Comparison of ENCODE assay signal across 17 cellular contexts in the genomic region with DNA sequence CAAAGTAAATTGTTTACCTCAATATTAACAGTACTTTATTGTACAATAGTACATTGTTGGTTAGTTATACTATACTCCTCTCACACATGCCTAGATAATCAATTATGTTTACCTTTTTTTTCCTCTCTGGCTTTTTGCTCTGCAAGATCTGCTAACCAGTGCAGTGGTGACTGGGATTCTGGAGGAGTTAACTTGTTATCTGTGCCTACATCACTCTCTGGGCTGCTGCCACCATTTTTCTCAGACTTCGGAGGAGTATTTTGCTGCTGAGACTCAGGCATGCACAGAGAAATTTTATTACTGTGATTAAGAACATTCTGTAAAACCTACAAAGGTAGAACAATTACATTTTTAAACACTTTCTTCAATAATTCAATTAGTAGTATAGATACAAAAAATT. TPM values are rescaled to one million over a fixed set of nuclear protein-coding genes. Genes with fewer than 3 reads are reported as not detected.
DNase-seq lines count a peak whose midpoint lies in the region; ATAC-seq and TF ChIP-seq lines count a peak whose summit lies in the region.
"Had no signal": no experiment of that assay in that cellular context is flagged by ENCODE, and none has a peak within 500 bp of the region (broad histone marks: within the 10 kb centered on the region; RNA-seq: fewer than 3 reads in every experiment).

No MANE protein-coding gene starts in this region.

- no peaks in the 10 kb centered on the region for H3K36me3 ChIP-seq in uterus

- peaks cover 10% of the 10 kb centered on the region for H3K36me3 Mint-ChIP-seq in activated naive CD8-positive, alpha-beta T cell
- peaks cover 14% of the 10 kb centered on the region for H3K36me3 Mint-ChIP-seq in activated naive CD8-positive, alpha-beta T cell treated with anti-CD3 and anti-CD28 coated beads for 36 hours
- H3K36me3 Mint-ChIP-seq in activated CD8-positive, alpha-beta T cell treated with anti-CD3 and anti-CD28 coated beads for 36 hours (ENCODE audit: low read depth) = peaks cover 36% of the 10 kb centered on the region

- CTCF ChIA-PET in activated CD8-positive, alpha-beta T cell treated with anti-CD3 and anti-CD28 coated beads for 36 hours (lab: Charles Lee) = no interaction called here

- ATAC-seq in activated CD8-positive, alpha-beta T cell treated with anti-CD3 and anti-CD28 coated beads for 36 hours = no peak
- no peak for ATAC-seq in Right ventricle myocardium superior (ENCODE audit: poor library complexity)

- H3K4me1 ChIP-seq in uterus = no peaks in the 10 kb centered on the region

- peak overlapping the region; percentile 16 for H3K27ac Mint-ChIP-seq in activated naive CD8-positive, alpha-beta T cell
- no peak overlapping the region for H3K27ac Mint-ChIP-seq in activated naive CD8-positive, alpha-beta T cell treated with anti-CD3 and anti-CD28 coated beads for 36 hours
- peak overlapping the region; percentile 10 for H3K27ac Mint-ChIP-seq in activated CD8-positive, alpha-beta T cell treated with anti-CD3 and anti-CD28 coated beads for 36 hours

- no peak for TF ChIP-seq CTCF in activated CD8-positive, alpha-beta T cell treated with anti-CD3 and anti-CD28 coated beads for 36 hours (IDR thresholded peaks at IDR 0.05)
- no peak for TF ChIP-seq CTCF in fibroblast of pulmonary artery (IDR thresholded peaks at IDR 0.05; ENCODE audit: low read length, missing control alignments)
- no peak for TF ChIP-seq CTCF in uterus (IDR thresholded peaks at IDR 0.05)

- H3K4me1 Mint-ChIP-seq in activated naive CD8-positive, alpha-beta T cell (ENCODE audit: low read depth) = no peaks in the 10 kb centered on the region
- no peaks in the 10 kb centered on the region for H3K4me1 Mint-ChIP-seq in activated naive CD8-positive, alpha-beta T cell treated with anti-CD3 and anti-CD28 coated beads for 36 hours
- H3K4me1 Mint-ChIP-seq in activated CD8-positive, alpha-beta T cell treated with anti-CD3 and anti-CD28 coated beads for 36 hours (ENCODE audit: low read depth) = no peaks in the 10 kb centered on the region
- H3K4me1 Mint-ChIP-seq: CD14-positive monocyte had no signal

- H3K27ac ChIP-seq in uterus = peak overlapping the region in 1 of 2 donors; percentile 26
- H3K27ac ChIP-seq: KMS-11, PC-9 had no signal

- H3K9me3 Mint-ChIP-seq in activated naive CD8-positive, alpha-beta T cell (ENCODE audit: low read depth) = no peaks in the 10 kb centered on the region
- H3K9me3 Mint-ChIP-seq in activated naive CD8-positive, alpha-beta T cell treated with anti-CD3 and anti-CD28 coated beads for 36 hours = no peaks in the 10 kb centered on the region
- no peaks in the 10 kb centered on the region for H3K9me3 Mint-ChIP-seq in activated CD8-positive, alpha-beta T cell treated with anti-CD3 and anti-CD28 coated beads for 36 hours
- H3K9me3 Mint-ChIP-seq: CD14-positive monocyte had no signal

- H3K4me3 Mint-ChIP-seq in activated naive CD8-positive, alpha-beta T cell = no peak overlapping the region
- H3K4me3 Mint-ChIP-seq in activated naive CD8-positive, alpha-beta T cell treated with anti-CD3 and anti-CD28 coated beads for 36 hours = no peak overlapping the region
- H3K4me3 Mint-ChIP-seq in activated CD8-positive, alpha-beta T cell treated with anti-CD3 and anti-CD28 coated beads for 36 hours = no peak overlapping the region
- H3K4me3 Mint-ChIP-seq: CD14-positive monocyte had no signal

- no peaks in the 10 kb centered on the region for H3K9me3 ChIP-seq in uterus

- no peaks in the 10 kb centered on the region for H3K27me3 Mint-ChIP-seq in activated naive CD8-positive, alpha-beta T cell
- H3K27me3 Mint-ChIP-seq in activated naive CD8-positive, alpha-beta T cell treated with anti-CD3 and anti-CD28 coated beads for 36 hours = no peaks in the 10 kb centered on the region
- no peaks in the 10 kb centered on the region for H3K27me3 Mint-ChIP-seq in activated CD8-positive, alpha-beta T cell treated with anti-CD3 and anti-CD28 coated beads for 36 hours

- no peak for TF ChIP-seq POLR2A in uterus (IDR thresholded peaks at IDR 0.05)

- DNase-seq in activated naive CD8-positive, alpha-beta T cell treated with anti-CD3 and anti-CD28 coated beads for 36 hours = no peak
- DNase-seq in activated CD8-positive, alpha-beta T cell treated with anti-CD3 and anti-CD28 coated beads for 36 hours = no peak
- DNase-seq in fibroblast of pulmonary artery (ENCODE audit: low read depth) (peak; percentile 68), uterus (peak; percentile 53 to 60), Right ventricle myocardium superior (no peak), HT-29 (ENCODE audit: low spot score) (no peak), NCI-H2227 treated with DMSO at 0.1 percent for 48 hours (lab: John Stamatoyannopoulos, UW) (no peak)
- DNase-seq: Calu3, NCI-H1092 treated with DMSO at 0.1 percent for 48 hours, NCI-H1694, NCI-H2107, NCI-H446, PC-9, SHP77 had no signal

- intact Hi-C loops in activated CD8-positive, alpha-beta T cell treated with anti-CD3 and anti-CD28 coated beads for 36 hours (cut with micrococcal nuclease) = no loop called here
- intact Hi-C loops in uterus (cut with DNase I; ENCODE audit: low total_unique reads) = no loop called here
- intact Hi-C loops in Right ventricle myocardium superior (cut with DNase I) = no loop called here

- no peaks in the 10 kb centered on the region for H3K27me3 ChIP-seq in uterus

- H3K4me3 ChIP-seq in fibroblast of pulmonary artery (replicated peaks; ENCODE audit: low read depth, low read length) (no peak overlapping the region), uterus (no peak overlapping the region)
- H3K4me3 ChIP-seq: PC-9 had no signal

- POLR2A ChIA-PET in activated CD8-positive, alpha-beta T cell treated with anti-CD3 and anti-CD28 coated beads for 36 hours (lab: Charles Lee) = no interaction called here

RNA-seq across cellular contexts. Expression of gene NRBF2, which starts 59.7 kb away (rescaled TPM):
- 10 to 100 TPM; 27.6 to 27.8 TPM for total RNA-seq in activated naive CD8-positive, alpha-beta T cell treated with anti-CD3 and anti-CD28 coated beads for 36 hours
- 10 to 100 TPM; 23.1 to 24.1 TPM for total RNA-seq in activated CD8-positive, alpha-beta T cell treated with anti-CD3 and anti-CD28 coated beads for 36 hours
- total RNA-seq in uterus (10 to 100 TPM in 3 of 4 donors, 1 to 10 TPM in 1; 4.1 to 20.7 (median 17.0) TPM), Right ventricle myocardium superior (7.7 TPM)
- total RNA-seq in HT-29 (2014; rRNA removed; shearing (Covaris generic)) = 5.2 and 9.4 TPM in 2 replicates

Comparison
In these comparisons a context has a peak if more than half of its experiments do, and no peak if none do; other contexts are left out.
1. DNase-seq: peak in fibroblast of pulmonary artery (single experiment) and uterus (2 of 2); none in activated naive CD8-positive, alpha-beta T cell treated with anti-CD3 and anti-CD28 coated beads for 36 hours (single experiment), activated CD8-positive, alpha-beta T cell treated with anti-CD3 and anti-CD28 coated beads for 36 hours (single experiment), Right ventricle myocardium superior (single experiment), HT-29 (single experiment) and NCI-H2227 treated with DMSO at 0.1 percent for 48 hours (single experiment).